ENCODE assay signal across 8 cellular contexts in genomic region chr17:38704645-38705522, GRCh38. TPM values are rescaled to one million over a fixed set of nuclear protein-coding genes. Genes with fewer than 3 reads are reported as not detected.
DNase-seq lines count a peak whose midpoint lies in the region; ATAC-seq and TF ChIP-seq lines count a peak whose summit lies in the region.

MLLT6 (plus strand) TSS chr17:38705273; CDS start chr17:38705633, 360 bp downstream.

- no peak for TF ChIP-seq CTCF in natural killer cell (IDR thresholded peaks at IDR 0.05)
- no peak for TF ChIP-seq CTCF in stomach (IDR thresholded peaks at IDR 0.05)

- no peak for TF ChIP-seq POLR2A in stomach (IDR thresholded peaks at IDR 0.05)

- no peaks in the 10 kb centered on the region for H3K27me3 Mint-ChIP-seq in natural killer cell (ENCODE audit: low read depth in 2 of 2)

- H3K27me3 ChIP-seq in SJCRH30: no peaks in the 10 kb centered on the region
- no peaks in the 10 kb centered on the region for H3K27me3 ChIP-seq in stomach

- ATAC-seq in natural killer cell: peak; percentile 27 to 61 (median 51)
- ATAC-seq in GM18907 (IDR thresholded peaks at IDR 0.05; ENCODE audit: unreplicated experiment): no peak

- peak within 1 kb of the TSS; percentile 98 to 100 for H3K27ac Mint-ChIP-seq in natural killer cell

- DNase-seq in DMS53 (lab: John Stamatoyannopoulos, UW) (peak; percentile 90), LHCN-M2 (ENCODE audit: low read depth) (peak; percentile 68), SJCRH30 (peak; percentile 72 to 77), activated gamma-delta T cell treated with Interleukin-2 at 50 U/mL for 16 hours (peak; percentile 75), fibroblast of the conjunctiva (ENCODE audit: low read depth) (peak; percentile 54), natural killer cell (peak; percentile 76), stomach (peak; percentile 82)

- H3K4me3 ChIP-seq in SJCRH30: peak within 1 kb of the TSS; percentile 82
- peak within 1 kb of the TSS; percentile 87 to 97 (median 94) for H3K4me3 ChIP-seq in stomach

- H3K4me1 ChIP-seq in SJCRH30: peaks cover 13% of the 10 kb centered on the region
- H3K4me1 ChIP-seq in stomach: peaks cover 20 to 73% (median 53%) of the 10 kb centered on the region in 4 donors

- intact Hi-C loops in natural killer cell (cut with micrococcal nuclease): loop anchor here (5.0 to 10.0 kb wide), 2 partner anchors 50 to 167 kb away; partner anchors contain the start of genes LASP1 and PSMB3
- intact Hi-C loops in stomach (cut with DNase I; ENCODE audit: low total_unique reads): no loop called here

- peaks cover 56 to 83% of the 10 kb centered on the region in 2 donors for H3K4me1 Mint-ChIP-seq in natural killer cell

- peak within 1 kb of the TSS; percentile 68 for H3K27ac ChIP-seq in SJCRH30
- H3K27ac ChIP-seq in stomach: peak within 1 kb of the TSS; percentile 90 to 99 (median 97)

- H3K36me3 ChIP-seq in SJCRH30: no peaks in the 10 kb centered on the region
- H3K36me3 ChIP-seq in stomach: peaks cover 9 to 28% (median 23%) of the 10 kb centered on the region in 4 donors

- no peaks in the 10 kb centered on the region for H3K9me3 Mint-ChIP-seq in natural killer cell

- WGBS in stomach, 5 donors: 0 to 1% (median 1%) methylated on average over 42 to 93 of the region's 98 CpGs

- peak within 1 kb of the TSS; percentile 98 for H3K4me3 Mint-ChIP-seq in natural killer cell

- no peak for TF ChIP-seq EP300 in stomach (IDR thresholded peaks at IDR 0.05)

- H3K9me3 ChIP-seq in SJCRH30 (replicated peaks) (no peaks in the 10 kb centered on the region), stomach (no peaks in the 10 kb centered on the region)

- H3K36me3 Mint-ChIP-seq in natural killer cell: peaks cover 6% of the 10 kb centered on the region

RNA-seq across cellular contexts. Expression of gene MLLT6, which starts in this region (rescaled TPM):
- total RNA-seq in LHCN-M2 (2014; rRNA removed) (21.4 and 26.8 TPM in 2 replicates), natural killer cell (100 to 1,000 TPM; 478 to 578 (median 485) TPM), stomach (100 to 1,000 TPM in 2 of 5 donors, 10 to 100 TPM in 3; 33.4 to 312 (median 81.7) TPM)
- 19.6 TPM for polyA plus RNA-seq in LHCN-M2 (2012)
- total RNA-seq in SJCRH30 (2014; rRNA removed; shearing (Covaris generic)): 24.2 and 35.5 TPM in 2 replicates
- 10 to 100 TPM; 26.0 to 36.0 (median 30.8) TPM for polyA plus RNA-seq in stomach
